1 cellular context compared by ENCODE assay signal in the genomic region with DNA sequence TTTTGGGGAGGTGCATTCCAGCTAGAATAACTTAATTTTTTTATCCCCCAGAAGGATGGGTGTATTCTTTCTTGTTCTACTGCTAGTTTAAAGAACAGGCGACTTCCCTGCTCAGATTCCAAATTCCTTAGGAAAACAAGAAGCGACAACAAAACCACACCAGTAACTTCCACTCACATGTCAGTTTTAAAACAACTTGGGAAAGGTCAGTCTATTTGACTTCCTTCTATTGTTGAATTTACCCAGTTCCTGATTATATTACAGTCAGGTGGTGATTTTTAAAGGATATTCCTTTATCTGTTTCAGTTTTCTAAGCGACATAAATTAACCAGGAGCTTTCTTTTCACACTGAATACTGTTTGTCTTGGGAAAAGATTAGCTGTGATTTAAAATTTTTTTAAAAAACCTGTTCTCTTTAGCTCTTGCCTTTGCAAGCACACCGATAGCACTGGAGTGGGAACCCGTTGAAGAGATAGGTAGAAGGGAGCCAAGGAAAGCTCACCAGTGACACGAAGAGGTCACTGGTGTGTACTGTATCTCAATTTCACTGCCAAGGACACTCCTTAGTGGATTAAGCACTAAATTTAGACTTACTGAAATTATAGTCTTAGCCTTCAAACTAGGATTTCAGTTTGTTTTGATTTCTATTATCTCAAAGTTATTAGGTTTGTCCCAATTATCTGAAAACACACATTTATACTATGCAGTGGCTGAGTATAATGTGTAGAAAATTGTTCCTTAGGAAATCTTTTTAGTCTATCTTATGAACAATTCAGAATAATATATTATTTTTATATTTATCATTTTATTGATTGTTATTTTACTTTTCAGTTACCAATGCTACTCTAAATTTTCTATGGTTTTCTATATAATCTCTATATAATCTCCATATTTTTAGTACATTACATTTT.
TF ChIP-seq lines count a peak whose summit lies in the region.

No MANE protein-coding gene starts in this region.

TF ChIP-seq in GM23338, 12 proteins besides CTCF, POLR2A, EP300 and RAD21 (continued from another document):
- TF ChIP-seq, protein P1, sequence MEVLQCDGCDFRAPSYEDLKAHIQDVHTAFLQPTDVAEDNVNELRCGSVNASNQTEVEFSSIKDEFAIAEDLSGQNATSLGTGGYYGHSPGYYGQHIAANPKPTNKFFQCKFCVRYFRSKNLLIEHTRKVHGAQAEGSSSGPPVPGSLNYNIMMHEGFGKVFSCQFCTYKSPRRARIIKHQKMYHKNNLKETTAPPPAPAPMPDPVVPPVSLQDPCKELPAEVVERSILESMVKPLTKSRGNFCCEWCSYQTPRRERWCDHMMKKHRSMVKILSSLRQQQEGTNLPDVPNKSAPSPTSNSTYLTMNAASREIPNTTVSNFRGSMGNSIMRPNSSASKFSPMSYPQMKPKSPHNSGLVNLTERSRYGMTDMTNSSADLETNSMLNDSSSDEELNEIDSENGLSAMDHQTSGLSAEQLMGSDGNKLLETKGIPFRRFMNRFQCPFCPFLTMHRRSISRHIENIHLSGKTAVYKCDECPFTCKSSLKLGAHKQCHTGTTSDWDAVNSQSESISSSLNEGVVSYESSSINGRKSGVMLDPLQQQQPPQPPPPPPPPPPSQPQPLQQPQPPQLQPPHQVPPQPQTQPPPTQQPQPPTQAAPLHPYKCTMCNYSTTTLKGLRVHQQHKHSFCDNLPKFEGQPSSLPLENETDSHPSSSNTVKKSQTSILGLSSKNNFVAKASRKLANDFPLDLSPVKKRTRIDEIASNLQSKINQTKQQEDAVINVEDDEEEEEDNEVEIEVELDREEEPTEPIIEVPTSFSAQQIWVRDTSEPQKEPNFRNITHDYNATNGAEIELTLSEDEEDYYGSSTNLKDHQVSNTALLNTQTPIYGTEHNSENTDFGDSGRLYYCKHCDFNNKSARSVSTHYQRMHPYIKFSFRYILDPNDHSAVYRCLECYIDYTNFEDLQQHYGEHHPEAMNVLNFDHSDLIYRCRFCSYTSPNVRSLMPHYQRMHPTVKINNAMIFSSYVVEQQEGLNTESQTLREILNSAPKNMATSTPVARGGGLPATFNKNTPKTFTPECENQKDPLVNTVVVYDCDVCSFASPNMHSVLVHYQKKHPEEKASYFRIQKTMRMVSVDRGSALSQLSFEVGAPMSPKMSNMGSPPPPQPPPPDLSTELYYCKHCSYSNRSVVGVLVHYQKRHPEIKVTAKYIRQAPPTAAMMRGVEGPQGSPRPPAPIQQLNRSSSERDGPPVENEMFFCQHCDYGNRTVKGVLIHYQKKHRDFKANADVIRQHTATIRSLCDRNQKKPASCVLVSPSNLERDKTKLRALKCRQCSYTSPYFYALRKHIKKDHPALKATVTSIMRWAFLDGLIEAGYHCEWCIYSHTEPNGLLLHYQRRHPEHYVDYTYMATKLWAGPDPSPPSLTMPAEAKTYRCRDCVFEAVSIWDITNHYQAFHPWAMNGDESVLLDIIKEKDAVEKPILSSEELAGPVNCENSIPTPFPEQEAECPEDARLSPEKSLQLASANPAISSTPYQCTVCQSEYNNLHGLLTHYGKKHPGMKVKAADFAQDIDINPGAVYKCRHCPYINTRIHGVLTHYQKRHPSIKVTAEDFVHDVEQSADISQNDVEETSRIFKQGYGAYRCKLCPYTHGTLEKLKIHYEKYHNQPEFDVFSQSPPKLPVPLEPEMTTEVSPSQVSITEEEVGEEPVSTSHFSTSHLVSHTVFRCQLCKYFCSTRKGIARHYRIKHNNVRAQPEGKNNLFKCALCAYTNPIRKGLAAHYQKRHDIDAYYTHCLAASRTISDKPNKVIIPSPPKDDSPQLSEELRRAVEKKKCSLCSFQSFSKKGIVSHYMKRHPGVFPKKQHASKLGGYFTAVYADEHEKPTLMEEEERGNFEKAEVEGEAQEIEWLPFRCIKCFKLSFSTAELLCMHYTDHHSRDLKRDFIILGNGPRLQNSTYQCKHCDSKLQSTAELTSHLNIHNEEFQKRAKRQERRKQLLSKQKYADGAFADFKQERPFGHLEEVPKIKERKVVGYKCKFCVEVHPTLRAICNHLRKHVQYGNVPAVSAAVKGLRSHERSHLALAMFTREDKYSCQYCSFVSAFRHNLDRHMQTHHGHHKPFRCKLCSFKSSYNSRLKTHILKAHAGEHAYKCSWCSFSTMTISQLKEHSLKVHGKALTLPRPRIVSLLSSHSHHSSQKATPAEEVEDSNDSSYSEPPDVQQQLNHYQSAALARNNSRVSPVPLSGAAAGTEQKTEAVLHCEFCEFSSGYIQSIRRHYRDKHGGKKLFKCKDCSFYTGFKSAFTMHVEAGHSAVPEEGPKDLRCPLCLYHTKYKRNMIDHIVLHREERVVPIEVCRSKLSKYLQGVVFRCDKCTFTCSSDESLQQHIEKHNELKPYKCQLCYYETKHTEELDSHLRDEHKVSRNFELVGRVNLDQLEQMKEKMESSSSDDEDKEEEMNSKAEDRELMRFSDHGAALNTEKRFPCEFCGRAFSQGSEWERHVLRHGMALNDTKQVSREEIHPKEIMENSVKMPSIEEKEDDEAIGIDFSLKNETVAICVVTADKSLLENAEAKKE (CRISPR knock-in tag; IDR thresholded peaks at IDR 0.05), result no peak
- TF ChIP-seq POLR2AphosphoS5 (IDR thresholded peaks at IDR 0.05; ENCODE audit: low read depth), result no peak
- no peak for TF ChIP-seq STAT1 (IDR thresholded peaks at IDR 0.05; ENCODE audit: unreplicated experiment)
- TF ChIP-seq, protein P2, sequence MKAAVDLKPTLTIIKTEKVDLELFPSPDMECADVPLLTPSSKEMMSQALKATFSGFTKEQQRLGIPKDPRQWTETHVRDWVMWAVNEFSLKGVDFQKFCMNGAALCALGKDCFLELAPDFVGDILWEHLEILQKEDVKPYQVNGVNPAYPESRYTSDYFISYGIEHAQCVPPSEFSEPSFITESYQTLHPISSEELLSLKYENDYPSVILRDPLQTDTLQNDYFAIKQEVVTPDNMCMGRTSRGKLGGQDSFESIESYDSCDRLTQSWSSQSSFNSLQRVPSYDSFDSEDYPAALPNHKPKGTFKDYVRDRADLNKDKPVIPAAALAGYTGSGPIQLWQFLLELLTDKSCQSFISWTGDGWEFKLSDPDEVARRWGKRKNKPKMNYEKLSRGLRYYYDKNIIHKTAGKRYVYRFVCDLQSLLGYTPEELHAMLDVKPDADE (IDR thresholded peaks at IDR 0.05), result no peak
- TF ChIP-seq ZNF114 (CRISPR knock-in tag; IDR thresholded peaks at IDR 0.05), result no peak
- no peak for TF ChIP-seq EZH2phosphoT487 (IDR thresholded peaks at IDR 0.05; ENCODE audit: unreplicated experiment)
- no peak for TF ChIP-seq NANOG (IDR thresholded peaks at IDR 0.05; ENCODE audit: borderline replicate concordance)
- TF ChIP-seq EZH2 (IDR thresholded peaks at IDR 0.05; ENCODE audit: low read depth, unreplicated experiment), result no peak
